Comparison of ENCODE assay signal across 35 cellular contexts in the genomic region with DNA sequence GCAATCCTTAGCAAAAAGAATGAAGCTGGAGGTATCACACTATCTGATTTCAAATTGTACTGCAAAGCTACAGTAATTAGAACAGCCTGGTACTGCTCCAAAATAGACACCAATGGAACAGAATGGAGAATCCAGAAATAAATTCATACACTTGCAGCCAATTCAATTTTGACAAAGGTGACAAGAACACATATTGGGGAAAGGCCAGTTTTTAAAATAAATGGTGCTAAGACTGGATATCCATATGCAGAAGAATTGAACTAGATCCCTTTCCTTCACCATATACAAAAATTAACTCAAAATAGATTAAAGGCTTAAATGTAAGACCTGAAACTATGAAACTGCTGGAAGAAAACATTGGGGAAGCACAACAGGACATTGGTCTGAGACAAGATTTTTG.
"Had no signal": no experiment of that assay in that cellular context is flagged by ENCODE, and none has a peak within 500 bp of the region (broad histone marks: within the 10 kb centered on the region; RNA-seq: fewer than 3 reads in every experiment).

No MANE protein-coding gene starts in this region.

- DNase-seq: Karpas-422, Kasumi-1, KG1, MG63, MM.1S, MV-4-11, NCI-H1048, NCI-H1092, NCI-H1092 treated with DMSO at 0.1 percent for 48 hours, NCI-H1105, NCI-H1105 treated with DMSO at 0.1 percent for 48 hours, NCI-H1417, NCI-H1417 treated with DMSO at 0.1 percent for 48 hours, NCI-H1436, NCI-H1436 treated with DMSO at 0.1 percent for 48 hours, NCI-H146, NCI-H1694, NCI-H1694 treated with DMSO at 0.1 percent for 48 hours, NCI-H187, NCI-H187 treated with DMSO at 0.1 percent for 48 hours, NCI-H1930, NCI-H2029, NCI-H2029 treated with DMSO at 0.1 percent for 48 hours, NCI-H2081, NCI-H2081 treated with DMSO at 0.1 percent for 48 hours, NCI-H2107, NCI-H2171, NCI-H2171 treated with DMSO at 0.1 percent for 48 hours, NCI-H2227 treated with DMSO at 0.1 percent for 48 hours, NCI-H226, NCI-H345, NCI-H446, NCI-H446 treated with DMSO at 0.1 percent for 48 hours, NCI-H510A, NCI-H510A treated with DMSO at 0.1 percent for 48 hours had no signal
